Comparison of ENCODE assay signal across 8 cellular contexts in the genomic region with DNA sequence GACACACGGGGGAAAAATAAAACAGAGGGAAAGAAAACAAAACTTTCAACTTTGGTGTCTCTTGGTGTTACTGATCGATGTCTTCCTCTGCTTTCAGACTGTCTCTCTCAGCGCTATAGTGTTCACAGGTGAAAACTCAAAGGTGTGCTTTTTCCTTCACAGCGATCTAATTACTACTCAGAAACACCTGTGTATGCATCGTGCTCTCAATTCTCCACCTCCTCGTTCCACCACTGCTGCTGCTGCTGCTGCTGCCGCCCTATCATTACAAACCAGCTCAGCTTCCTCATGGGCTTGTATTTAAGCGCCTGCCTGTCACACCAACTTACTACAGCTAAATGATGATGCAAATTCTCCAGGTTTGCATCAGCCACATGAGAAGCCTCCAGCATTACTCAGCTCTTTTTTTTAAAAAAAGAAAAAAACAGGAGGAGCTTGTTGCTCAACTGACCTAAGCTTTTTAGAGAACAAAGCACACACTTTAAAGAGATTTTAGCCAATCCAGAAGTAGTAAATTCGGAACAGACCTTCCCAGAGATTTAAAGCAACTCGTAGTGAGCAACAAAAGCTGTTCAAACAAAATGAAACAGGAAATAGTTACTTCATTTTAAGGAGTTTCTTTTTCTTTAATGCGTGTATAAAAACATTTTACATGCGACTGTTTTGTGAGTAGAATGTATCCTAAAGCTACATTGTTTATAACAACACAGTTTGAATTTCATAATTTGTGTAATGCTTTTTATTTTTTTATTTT.
A peak's percentile ranks its signal among the peaks of the same experiment; 100 is the strongest.
DNase-seq lines count a peak whose midpoint lies in the region; ATAC-seq lines count a peak whose summit lies in the region.

A gene (minus strand): TSS at position 274 of the 754 bp plus-strand sequence. CDS start 280 bp downstream, outside the sequence.

- ATAC-seq in GM18502 (IDR thresholded peaks at IDR 0.05; ENCODE audit: poor library complexity, unreplicated experiment) (peak; percentile 99), HG02884 (IDR thresholded peaks at IDR 0.05; ENCODE audit: unreplicated experiment) (peak; percentile 99)

- DNase-seq in NCI-H1417 treated with DMSO at 0.1 percent for 48 hours (lab: John Stamatoyannopoulos, UW) (peak; percentile 83), SW480 (ENCODE audit: low spot score) (peak; percentile 98), cerebellar cortex (ENCODE audit: low spot score) (peak; percentile 79), islet precursor cell (peak; percentile 96)
- peak; percentile 2 to 12 for DNase-seq in stimulated activated CD4-positive, alpha-beta T cell treated with anti-CD3 and anti-CD28 coated beads, Interleukin-1b, Interleukin-23, amount 100 ng/mL, for 4 hours (ENCODE audit: low read depth in 2 of 2)

- H3K4me3 ChIP-seq in ACC112 (ENCODE audit: low read depth, low read length) = peak within 1 kb of the TSS; percentile 86

- no peaks in the 10 kb centered on the region for H3K36me3 ChIP-seq in ACC112 (ENCODE audit: insufficient read depth, low read length)

- H3K4me1 ChIP-seq in ACC112 (ENCODE audit: control insufficient read depth, insufficient read depth, low read length, unreplicated experiment) = peaks cover 7% of the 10 kb centered on the region

- peak within 1 kb of the TSS; percentile 57 for H2AFZ ChIP-seq in ACC112 (ENCODE audit: low read length, unreplicated experiment)

- H3K79me2 ChIP-seq in ACC112 (ENCODE audit: control insufficient read depth, insufficient read depth, low read length, unreplicated experiment) = peaks cover 41% of the 10 kb centered on the region

- H3K27ac ChIP-seq in ACC112 (ENCODE audit: low read depth, low read length) = peak within 1 kb of the TSS; percentile 98

- no peaks in the 10 kb centered on the region for H3K27me3 ChIP-seq in ACC112 (ENCODE audit: insufficient read depth, low read length)

Comparison
In these comparisons a context has a peak if more than half of its experiments do, and no peak if none do; other contexts are left out.
1. Peak in every context shown above with its lines: DNase-seq, ATAC-seq, H3K4me3 ChIP-seq and H3K27ac ChIP-seq.
2. DNase-seq: peak in every context shown above with its lines; median percentile 98 in SW480; 96 in islet precursor cell; 83 in NCI-H1417 treated with DMSO at 0.1 percent for 48 hours; 79 in cerebellar cortex; 7 in stimulated activated CD4-positive, alpha-beta T cell treated with anti-CD3 and anti-CD28 coated beads, Interleukin-1b, Interleukin-23, amount 100 ng/mL, for 4 hours.